8 cellular contexts compared by ENCODE assay signal in genomic region chr15:62110000-62110851, GRCh38. TPM values are rescaled to one million over a fixed set of nuclear protein-coding genes. Genes with fewer than 3 reads are reported as not detected.
DNase-seq lines count a peak whose midpoint lies in the region; ATAC-seq and TF ChIP-seq lines count a peak whose summit lies in the region.

No MANE protein-coding gene starts in this region.

- intact Hi-C loops in MCF 10A (cut with micrococcal nuclease), result no loop called here

- H3K27ac Mint-ChIP-seq in MCF 10A (ENCODE audit: low read depth, unreplicated experiment), result peak overlapping the region; percentile 59

- POLR2A ChIA-PET in MCF 10A (lab: Yijun Ruan, JAX), result interaction anchor here (0.7 to 2.0 kb wide), 9 partner anchors 9 to 231 kb away, joined by 3 to 7 read pairs (median 4); partner anchors contain the start of gene VPS13C

- in situ Hi-C loops in KBM-7 (cut with MboI; ENCODE audit: low pct_unique_long_range_greater_than_20kb, low sequenced_read_pairs), result no loop called here

- no peak for ATAC-seq in HG02840 (IDR thresholded peaks at IDR 0.05; ENCODE audit: low FRiP score, unreplicated experiment)

- H3K36me3 Mint-ChIP-seq in MCF 10A (ENCODE audit: insufficient read depth, unreplicated experiment), result peaks cover 6% of the 10 kb centered on the region

- DNase-seq in COLO668 (lab: John Stamatoyannopoulos, UW; ENCODE audit: unreplicated experiment), result peak; percentile 59
- peak; percentile 73 for DNase-seq in NCI-H1694 treated with DMSO at 0.1 percent for 48 hours (lab: John Stamatoyannopoulos, UW)
- DNase-seq in MCF 10A (ENCODE audit: unreplicated experiment), result peak; percentile 59
- DNase-seq in myocyte (ENCODE audit: low read depth), result peak; percentile 69
- DNase-seq in medulla oblongata (ENCODE audit: extremely low spot score), result no peak
- no peak for DNase-seq in T1000 (lab: John Stamatoyannopoulos, UW)
- no peak for DNase-seq in KBM-7

- no peak overlapping the region for H3K4me3 Mint-ChIP-seq in MCF 10A (ENCODE audit: unreplicated experiment)

- peaks cover 56% of the 10 kb centered on the region for H3K4me1 Mint-ChIP-seq in MCF 10A (ENCODE audit: insufficient read depth, unreplicated experiment)

- H3K9me3 Mint-ChIP-seq in MCF 10A (ENCODE audit: unreplicated experiment), result no peaks in the 10 kb centered on the region

- no peaks in the 10 kb centered on the region for H3K27me3 Mint-ChIP-seq in MCF 10A (ENCODE audit: insufficient read depth, unreplicated experiment)

- BruUV-seq in MCF 10A (replicated peaks; lab: Mats Ljungman, UMichigan), result no TSS peak

- CTCF ChIA-PET in MCF 10A (lab: Yijun Ruan, JAX), result interaction anchor here (0.6 to 1.4 kb wide), 5 partner anchors 9 to 197 kb away, joined by 3 to 6 read pairs (median 3); no protein-coding TSS in a partner anchor

- TF ChIP-seq CTCF in MCF 10A (IDR thresholded peaks at IDR 0.05; ENCODE audit: unreplicated experiment), result no peak

RNA-seq across cellular contexts. Expression of gene C2CD4A, which starts 43.4 kb away (rescaled TPM):
- total RNA-seq in MCF 10A (2022) (0.16 TPM in 1 of 2 replicates, not detected in the other), myocyte (not detected in 2 replicates)
- not detected for polyA plus RNA-seq in myocyte (2012)

RNA-seq across cellular contexts. Expression of gene VPS13C, which starts 50.0 kb away (rescaled TPM):
- total RNA-seq in MCF 10A (2022), result 47.4 and 58.7 TPM in 2 replicates
- total RNA-seq in myocyte, result 49.8 and 54.3 TPM in 2 replicates
- polyA plus RNA-seq in myocyte (2012), result 10.6 TPM

RNA-seq across cellular contexts. Expression of gene C2CD4B, which starts 54.9 kb away (rescaled TPM):
- total RNA-seq in MCF 10A (2022) (not detected in 2 replicates), myocyte (not detected in 2 replicates)
- polyA plus RNA-seq in myocyte (2012), result not detected

Comparison
In these comparisons a context has a peak if more than half of its experiments do, and no peak if none do; other contexts are left out.
1. DNase-seq: peak in COLO668 (single experiment), NCI-H1694 treated with DMSO at 0.1 percent for 48 hours (single experiment), MCF 10A (single experiment) and myocyte (single experiment); none in medulla oblongata (single experiment), T1000 (single experiment) and KBM-7 (single experiment).